ENCODE assay signal across 10 cellular contexts in the genomic region with DNA sequence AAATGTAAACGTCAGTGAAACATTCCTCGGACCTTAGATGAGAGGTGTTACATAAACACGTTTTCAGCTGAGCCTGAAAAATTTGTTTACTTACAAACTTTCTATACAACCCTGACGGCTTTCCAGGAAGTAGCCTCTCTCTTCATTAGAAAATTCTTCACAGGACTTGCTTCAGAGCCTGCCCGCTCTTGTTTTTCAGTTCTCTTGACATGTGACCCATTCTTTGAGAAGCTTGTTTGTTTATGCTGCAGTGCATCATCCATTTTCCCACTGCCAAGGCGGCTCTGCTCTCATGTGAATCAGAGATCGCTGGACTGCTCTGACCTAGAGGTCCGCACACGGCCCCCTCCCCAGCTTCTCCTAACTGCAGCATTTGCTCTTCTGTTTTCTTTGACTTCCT. TPM values are rescaled to one million over a fixed set of nuclear protein-coding genes. Genes with fewer than 3 reads are reported as not detected.
DNase-seq lines count a peak whose midpoint lies in the region; ATAC-seq and TF ChIP-seq lines count a peak whose summit lies in the region.
"Had no signal": no experiment of that assay in that cellular context is flagged by ENCODE, and none has a peak within 500 bp of the region (broad histone marks: within the 10 kb centered on the region; RNA-seq: fewer than 3 reads in every experiment).

No MANE protein-coding gene starts in this region.

- H3K4me1 Mint-ChIP-seq in natural killer cell: no peaks in the 10 kb centered on the region

- H3K4me3 ChIP-seq in WI38 (ENCODE audit: low read depth, low read length): peak overlapping the region; percentile 3; the same call in 1 of the 2 replicates

- no peak for ATAC-seq in natural killer cell

- intact Hi-C loops in natural killer cell (cut with micrococcal nuclease): no loop called here

- peaks cover 3 to 20% of the 10 kb centered on the region in 2 donors for H3K27me3 Mint-ChIP-seq in natural killer cell (ENCODE audit: low read depth in 2 of 2)

- TF ChIP-seq CTCF in WI38 (IDR thresholded peaks at IDR 0.05; ENCODE audit: low read depth, low read length) (no peak), natural killer cell (IDR thresholded peaks at IDR 0.05) (no peak)

- peak; percentile 76 for DNase-seq in DMS53 (lab: John Stamatoyannopoulos, UW)
- DNase-seq in foreskin melanocyte: peak; percentile 83
- DNase-seq in occipital lobe (lab: John Stamatoyannopoulos, UW): peak; percentile 2
- DNase-seq in A172 (ENCODE audit: low spot score): no peak
- no peak for DNase-seq in NCI-H524 (lab: John Stamatoyannopoulos, UW)
- DNase-seq in EL: no peak
- no peak for DNase-seq in natural killer cell
- DNase-seq: BE2C, SW 1271 had no signal

- H3K36me3 Mint-ChIP-seq in natural killer cell: no peaks in the 10 kb centered on the region

- H3K9me3 Mint-ChIP-seq in natural killer cell: no peaks in the 10 kb centered on the region

- no peak overlapping the region for H3K4me3 Mint-ChIP-seq in natural killer cell

- no peak overlapping the region for H3K27ac Mint-ChIP-seq in natural killer cell

RNA-seq across cellular contexts. Expression of a gene that starts 47.9 kb away (rescaled TPM):
- total RNA-seq in occipital lobe (7.2 TPM), natural killer cell (1 to 10 TPM; 6.0 to 7.6 (median 6.4) TPM)
- 15.8 and 17.1 TPM in 2 replicates for total RNA-seq in A172 (2014; rRNA removed; shearing (Covaris generic))

Comparison
In these comparisons a context has a peak if more than half of its experiments do, and no peak if none do; other contexts are left out.
1. DNase-seq: peak in DMS53 (single experiment), foreskin melanocyte (single experiment) and occipital lobe (single experiment); none in A172 (single experiment), NCI-H524 (0 of 2), EL (single experiment) and natural killer cell (single experiment).